ENCODE assay signal across 8 cellular contexts in the genomic region with DNA sequence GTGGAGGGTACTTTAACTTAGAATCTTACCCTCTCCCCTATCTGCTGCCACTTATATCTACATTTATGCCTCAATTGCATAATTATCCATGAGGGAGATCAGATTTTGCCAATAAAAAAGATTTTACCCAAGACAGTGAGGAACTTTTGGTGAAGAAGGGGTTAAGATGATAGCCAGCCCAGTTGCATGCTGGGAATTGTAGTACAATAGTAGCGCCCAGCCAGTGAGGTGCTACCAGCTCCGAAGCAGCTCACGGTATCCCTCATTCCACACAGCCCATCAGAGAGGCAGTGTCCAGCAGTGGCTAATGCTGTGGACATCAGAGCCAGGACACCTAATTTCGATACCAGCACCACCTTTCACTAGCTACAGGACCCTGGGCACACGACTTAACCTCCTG. TPM values are rescaled to one million over a fixed set of nuclear protein-coding genes. Genes with fewer than 3 reads are reported as not detected.
DNase-seq lines count a peak whose midpoint lies in the region; ATAC-seq and TF ChIP-seq lines count a peak whose summit lies in the region.
"Had no signal": no experiment of that assay in that cellular context is flagged by ENCODE, and none has a peak within 500 bp of the region (broad histone marks: within the 10 kb centered on the region; RNA-seq: fewer than 3 reads in every experiment).

No MANE protein-coding gene starts in this region.

- H3K4me3 ChIP-seq in GM23248, result no peak overlapping the region
- peak overlapping the region in 1 of 2 experiments; percentile 25; a peak in 1 of 4 replicates for H3K4me3 ChIP-seq in Panc1 (ENCODE audit: low read depth in 2 of 2, low read length in 2 of 2)
- no peak overlapping the region for H3K4me3 ChIP-seq in fibroblast of mammary gland (ENCODE audit: control insufficient read depth, low read depth, low read length)
- peak overlapping the region; percentile 58 for H3K4me3 ChIP-seq in rectal smooth muscle tissue (ENCODE audit: low read length)
- H3K4me3 ChIP-seq in lower leg skin (ENCODE audit: low read depth, poor library complexity, severe bottlenecking), result no peak overlapping the region

- no peak overlapping the region for H3K4me2 ChIP-seq in GM23248 (ENCODE audit: unreplicated experiment)

- no peak overlapping the region for H3K9ac ChIP-seq in GM23248
- H3K9ac ChIP-seq in rectal smooth muscle tissue (ENCODE audit: low read length), result no peak overlapping the region

- DNase-seq in GM23248 (peak; percentile 49), Panc1 (ENCODE audit: low read depth, low spot score) (no peak), fibroblast of mammary gland (ENCODE audit: low read depth) (peak; percentile 10), GM19240 (ENCODE audit: insufficient read length, low spot score) (no peak), lower leg skin (ENCODE audit: low spot score in 2 of 2) (no peak)
- DNase-seq in stimulated activated naive CD4-positive, alpha-beta T cell treated with Interleukin-2 at 50 U/mL for 16 hours (lab: John Stamatoyannopoulos, UW), result no peak

- in situ Hi-C loops in GM23248 (cut with MboI), result no loop called here
- in situ Hi-C loops in Panc1 (cut with HindIII; ENCODE audit: low pct_unique_long_range_greater_than_20kb, low sequenced_read_pairs), result no loop called here

- CTCF ChIA-PET in Panc1 (lab: Charles Lee), result no interaction called here

- BruUV-seq in Panc1 (replicated peaks; lab: Mats Ljungman, UMichigan), result no TSS peak

- POLR2A ChIA-PET in Panc1 (lab: Charles Lee), result no interaction called here

- H3K9me3 ChIP-seq in GM23248 (ENCODE audit: low read depth), result no peaks in the 10 kb centered on the region
- no peaks in the 10 kb centered on the region for H3K9me3 ChIP-seq in Panc1 (ENCODE audit: control insufficient read depth, insufficient read depth, low read depth, low read length)

- TF ChIP-seq CTCF in Panc1 (IDR thresholded peaks at IDR 0.05) (no peak), fibroblast of mammary gland (conservative IDR thresholded peaks at IDR 0.05; ENCODE audit: control insufficient read depth, insufficient read depth, low read depth, low read length) (no peak), lower leg skin (IDR thresholded peaks at IDR 0.05) (no peak)

- H3K79me2 ChIP-seq in GM23248 (ENCODE audit: insufficient read depth), result no peaks in the 10 kb centered on the region

- TF ChIP-seq POLR2A in lower leg skin (IDR thresholded peaks at IDR 0.05), result no peak

- H3K27ac ChIP-seq in GM23248 (no peak overlapping the region), Panc1 (ENCODE audit: low read length) (no peak overlapping the region), rectal smooth muscle tissue (ENCODE audit: low read depth, low read length) (peak overlapping the region; percentile 38)

- H2AFZ ChIP-seq in GM23248, result peak overlapping the region; percentile 48; the same call in 1 of the 2 replicates

- H3K27me3 ChIP-seq in GM23248 (replicated peaks; ENCODE audit: insufficient read depth) (no peaks in the 10 kb centered on the region), Panc1 (ENCODE audit: control insufficient read depth, insufficient read depth, low read length) (no peaks in the 10 kb centered on the region), rectal smooth muscle tissue (ENCODE audit: control insufficient read depth, insufficient read depth, low read length) (no peaks in the 10 kb centered on the region)

- WGBS in GM23248 (ENCODE audit: low coverage in 1 of 2, low lambda C conversion rate in 2 of 2, missing lambda C conversion rate in 2 of 2), 2 experiments, result 1 to 2% methylated on average over 5 of the region's 5 CpGs
- 8 to 9% methylated on average over 5 of the region's 5 CpGs for WGBS in lower leg skin, 2 donors

- ATAC-seq in Panc1, result peak; percentile 74

- H3K9me2 ChIP-seq in GM23248 (ENCODE audit: insufficient read depth), result no peaks in the 10 kb centered on the region

- no peaks in the 10 kb centered on the region for H4K20me1 ChIP-seq in GM23248 (ENCODE audit: insufficient read depth)

- H3F3A ChIP-seq in GM23248 (ENCODE audit: insufficient read depth), result no peaks in the 10 kb centered on the region

- 0 out of 2 replicates have a peak, but pooled peaks cover under 1% of the 10 kb centered on the region for H3K4me1 ChIP-seq in GM23248 (ENCODE audit: insufficient read depth)
- peaks cover 8% of the 10 kb centered on the region for H3K4me1 ChIP-seq in Panc1 (ENCODE audit: control insufficient read depth, insufficient read depth, low read length)
- peaks cover 29% of the 10 kb centered on the region for H3K4me1 ChIP-seq in rectal smooth muscle tissue (ENCODE audit: control insufficient read depth, insufficient read depth, low read length)

- H3K36me3 ChIP-seq in GM23248 (ENCODE audit: low read depth) (no peaks in the 10 kb centered on the region), Panc1 (ENCODE audit: control insufficient read depth, insufficient read depth, low read length) (no peaks in the 10 kb centered on the region), rectal smooth muscle tissue (ENCODE audit: control insufficient read depth, insufficient read depth, low read length) (no peaks in the 10 kb centered on the region)

- intact Hi-C loops in Panc1 (cut with micrococcal nuclease; ENCODE audit: unreplicated experiment), result no loop called here
- intact Hi-C loops in lower leg skin (cut with DNase I; ENCODE audit: low total_unique reads), result no loop called here

RNA-seq across cellular contexts. Expression of gene LGI1, which starts 5.9 kb away (rescaled TPM):
- not detected in 2 replicates for total RNA-seq in GM23248 (2014; rRNA removed; shearing (Covaris generic))
- polyA plus RNA-seq in GM23248 (2016; fragmentation: Nextera tagmentation; extraction: Ambion mirVana), result not detected in 2 replicates
- total RNA-seq in Panc1 (2021; ENCODE audit: unreplicated experiment) (not detected), lower leg skin (1 to 10 TPM in 1 of 4 donors, not detected in 3; 2.8 TPM)
- not detected for polyA plus RNA-seq in Panc1 (2012; ENCODE audit: insufficient read length)
- total RNA-seq: kidney epithelial cell had no signal

RNA-seq across cellular contexts. Expression of gene FRA10AC1, which starts 49.4 kb away (rescaled TPM):
- total RNA-seq in GM23248 (2014; rRNA removed; shearing (Covaris generic)), result 7.6 and 17.1 TPM in 2 replicates
- polyA plus RNA-seq in GM23248 (2016; fragmentation: Nextera tagmentation; extraction: Ambion mirVana), result 14.8 and 17.0 TPM in 2 replicates
- 20.3 TPM for total RNA-seq in Panc1 (2021; ENCODE audit: unreplicated experiment)
- 14.0 TPM for polyA plus RNA-seq in Panc1 (2012; ENCODE audit: insufficient read length)
- 10 to 100 TPM in 2 of 4 donors, 1 to 10 TPM in 2; 6.8 to 25.0 (median 11.5) TPM for total RNA-seq in lower leg skin

Comparison
In these comparisons a context has a peak if more than half of its experiments do, and no peak if none do; other contexts are left out.
1. DNase-seq: peak in GM23248 (single experiment) and fibroblast of mammary gland (single experiment); none in Panc1 (single experiment), GM19240 (single experiment), stimulated activated naive CD4-positive, alpha-beta T cell treated with Interleukin-2 at 50 U/mL for 16 hours (single experiment) and lower leg skin (0 of 2).